ENCODE assay signal across 1 cellular context in genomic region chr1:234554478-234555311, GRCh38.
TF ChIP-seq lines count a peak whose summit lies in the region.

No MANE protein-coding gene starts in this region.

TF ChIP-seq in IMR-90, 13 proteins besides CTCF, POLR2A, EP300 and RAD21 (continued from another document):
- TF ChIP-seq USF2 (IDR thresholded peaks at IDR 0.05; ENCODE audit: low read depth, low read length) (no peak), CEBPB (IDR thresholded peaks at IDR 0.05; ENCODE audit: low read depth, low read length) (no peak), MAZ (IDR thresholded peaks at IDR 0.05; ENCODE audit: borderline replicate concordance, low read depth, low read length) (no peak), CHD1 (IDR thresholded peaks at IDR 0.05; ENCODE audit: low read depth, low read length) (no peak)
